In genomic region chr15:57329582-57330367, GRCh38 we compare ENCODE assay signal across 19 cellular contexts. TPM values are rescaled to one million over a fixed set of nuclear protein-coding genes. Genes with fewer than 3 reads are reported as not detected.
A peak's percentile ranks its signal among the peaks of the same experiment; 100 is the strongest.
DNase-seq lines count a peak whose midpoint lies in the region; ATAC-seq and TF ChIP-seq lines count a peak whose summit lies in the region.
"Had no signal": no experiment of that assay in that cellular context is flagged by ENCODE, and none has a peak within 500 bp of the region (broad histone marks: within the 10 kb centered on the region; RNA-seq: fewer than 3 reads in every experiment).

No MANE protein-coding gene starts in this region.

- intact Hi-C loops in psoas muscle (cut with DNase I): no loop called here

- peak; percentile 61 for DNase-seq in HT1080 (ENCODE audit: low read depth)
- no peak for DNase-seq in SJSA1 (ENCODE audit: low read depth in 1 of 2, low spot score in 2 of 2)
- peak; percentile 26 for DNase-seq in kidney glomerular epithelial cell (lab: John Stamatoyannopoulos, UW)
- no peak for DNase-seq in activated T-cell treated with anti-CD3 and anti-CD28 coated beads, Interleukin-2, amount 50 U/mL, for 72 hours
- DNase-seq in HuH-7.5 (ENCODE audit: low spot score): no peak
- DNase-seq in psoas muscle: no peak
- DNase-seq: activated CD4-positive, alpha-beta T cell treated with anti-CD3 and anti-CD28 coated beads for 48 hours; central memory CD4-positive, alpha-beta T cell; DMS 273 treated with DMSO at 0.1 percent for 48 hours; mammary epithelial cell; NCI-H146; NCI-H2171 treated with DMSO at 0.1 percent for 48 hours; occipital lobe; stimulated activated CD4-positive, alpha-beta T cell treated with anti-CD3 and anti-CD28 coated beads, Interleukin-15, amount 100 ng/mL, for 24 hours; SW 1271 had no signal

- H3K4me1 ChIP-seq in BLaER1 treated with 17β-estradiol and CSF1 and Interleukin-3, amounts not matched to agents 10 nM and 100 nM: peaks cover 12 to 24% (median 15%) of the 10 kb centered on the region in 10 experiments
- peaks cover 72% of the 10 kb centered on the region for H3K4me1 ChIP-seq in SJSA1 (replicated peaks)
- peaks cover 7% of the 10 kb centered on the region for H3K4me1 ChIP-seq in psoas muscle

- H3K9me3 ChIP-seq in BLaER1 treated with 17β-estradiol and CSF1 and Interleukin-3, amounts not matched to agents 10 nM and 100 nM (replicated peaks in 1 of 11): no peaks in the 10 kb centered on the region
- H3K9me3 ChIP-seq in SJSA1 (replicated peaks): no peaks in the 10 kb centered on the region
- no peaks in the 10 kb centered on the region for H3K9me3 ChIP-seq in psoas muscle
- H3K9me3 ChIP-seq: right atrium auricular region had no signal

- H3K9me3 Mint-ChIP-seq in activated T-cell treated with anti-CD3 and anti-CD28 coated beads, Interleukin-2, amount 50 U/mL, for 72 hours: no peaks in the 10 kb centered on the region
- H3K9me3 Mint-ChIP-seq: activated naive CD4-positive, alpha-beta T cell treated with anti-CD3 and anti-CD28 coated beads, Interleukin-2, amount 50 U/mL, for 24 hours had no signal

- H3K27me3 ChIP-seq in BLaER1 treated with 17β-estradiol and CSF1 and Interleukin-3, amounts not matched to agents 10 nM and 100 nM: no peaks in the 10 kb centered on the region
- H3K27me3 ChIP-seq in SJSA1 (replicated peaks) (no peaks in the 10 kb centered on the region), psoas muscle (ENCODE audit: insufficient read depth in 3 of 3, low read length in 2 of 3) (peaks cover 0 to 32% (median 4%) of the 10 kb centered on the region in 3 donors)
- H3K27me3 ChIP-seq: right atrium auricular region had no signal

- 85 to 90% (median 86%) methylated on average over 13 of the region's 13 CpGs for WGBS in psoas muscle, 3 donors

- ATAC-seq in HG03469 (IDR thresholded peaks at IDR 0.05; ENCODE audit: unreplicated experiment): no peak
- ATAC-seq in activated T-cell treated with anti-CD3 and anti-CD28 coated beads, Interleukin-2, amount 50 U/mL, for 72 hours (replicated peaks in 1 of 2): no peak
- ATAC-seq in psoas muscle: no peak

- H3K27ac Mint-ChIP-seq in activated T-cell treated with anti-CD3 and anti-CD28 coated beads, Interleukin-2, amount 50 U/mL, for 72 hours: no peak overlapping the region
- H3K27ac Mint-ChIP-seq: activated naive CD4-positive, alpha-beta T cell treated with anti-CD3 and anti-CD28 coated beads, Interleukin-2, amount 50 U/mL, for 24 hours had no signal

- H3K36me3 Mint-ChIP-seq in activated T-cell treated with anti-CD3 and anti-CD28 coated beads, Interleukin-2, amount 50 U/mL, for 72 hours (ENCODE audit: insufficient read depth in 2 of 2): no peaks in the 10 kb centered on the region
- H3K36me3 Mint-ChIP-seq: activated naive CD4-positive, alpha-beta T cell treated with anti-CD3 and anti-CD28 coated beads, Interleukin-2, amount 50 U/mL, for 24 hours had no signal

- no peak for TF ChIP-seq CTCF in psoas muscle (IDR thresholded peaks at IDR 0.05)

- peak overlapping the region; percentile 25 to 81 (median 62) for H3K4me2 ChIP-seq in BLaER1 treated with 17β-estradiol and CSF1 and Interleukin-3, amounts not matched to agents 10 nM and 100 nM

- no peak overlapping the region for H3K27ac ChIP-seq in BLaER1 treated with 17β-estradiol and CSF1 and Interleukin-3, amounts not matched to agents 10 nM and 100 nM
- H3K27ac ChIP-seq in SJSA1: peak overlapping the region; percentile 82
- H3K27ac ChIP-seq in psoas muscle: no peak overlapping the region

- no peaks in the 10 kb centered on the region for H3K4me1 Mint-ChIP-seq in activated T-cell treated with anti-CD3 and anti-CD28 coated beads, Interleukin-2, amount 50 U/mL, for 72 hours (ENCODE audit: low read depth)

- H3K36me3 ChIP-seq in BLaER1 treated with 17β-estradiol and CSF1 and Interleukin-3, amounts not matched to agents 10 nM and 100 nM: no peaks in the 10 kb centered on the region
- H3K36me3 ChIP-seq in SJSA1 (no peaks in the 10 kb centered on the region), psoas muscle (ENCODE audit: insufficient read depth in 1 of 2, low read depth in 1 of 2) (no peaks in the 10 kb centered on the region)
- H3K36me3 ChIP-seq: right atrium auricular region had no signal

- peak overlapping the region in 1 of 11 experiments; percentile 33; a peak in 1 of 22 replicates for H3K9ac ChIP-seq in BLaER1 treated with 17β-estradiol and CSF1 and Interleukin-3, amounts not matched to agents 10 nM and 100 nM

- H4K20me1 ChIP-seq in BLaER1 treated with 17β-estradiol and CSF1 and Interleukin-3, amounts not matched to agents 10 nM and 100 nM: no peaks in the 10 kb centered on the region

- no peak overlapping the region for H3K4me3 ChIP-seq in BLaER1 treated with 17β-estradiol and CSF1 and Interleukin-3, amounts not matched to agents 10 nM and 100 nM
- H3K4me3 ChIP-seq in SJSA1: no peak overlapping the region
- no peak overlapping the region for H3K4me3 ChIP-seq in psoas muscle
- H3K4me3 ChIP-seq: right atrium auricular region had no signal

- peaks cover 14% of the 10 kb centered on the region for H3K27me3 Mint-ChIP-seq in activated T-cell treated with anti-CD3 and anti-CD28 coated beads, Interleukin-2, amount 50 U/mL, for 72 hours (ENCODE audit: low read depth)

- no peak overlapping the region for H3K4me3 Mint-ChIP-seq in activated T-cell treated with anti-CD3 and anti-CD28 coated beads, Interleukin-2, amount 50 U/mL, for 72 hours
- H3K4me3 Mint-ChIP-seq: activated naive CD4-positive, alpha-beta T cell treated with anti-CD3 and anti-CD28 coated beads, Interleukin-2, amount 50 U/mL, for 24 hours had no signal

RNA-seq across cellular contexts. Expression of gene CGNL1, which starts 46.5 kb away (rescaled TPM):
- total RNA-seq in HT1080 (2014; rRNA removed; shearing (Covaris generic)): 1.5 and 2.3 TPM in 2 replicates
- 1.9 TPM in 2 replicates for polyA plus RNA-seq in HT1080 (2015; cell fraction: cytosol; rRNA removed)
- 4.4 and 4.8 TPM in 2 replicates for polyA plus RNA-seq in HT1080 (2015; cell fraction: nucleus; rRNA removed)
- 3.2 and 3.8 TPM in 2 replicates for total RNA-seq in SJSA1 (2014; rRNA removed; shearing (Covaris generic))
- not detected for total RNA-seq in activated T-cell treated with anti-CD3 and anti-CD28 coated beads, Interleukin-2, amount 50 U/mL, for 72 hours
- total RNA-seq in psoas muscle: 1 to 10 TPM in 1 of 4 donors, under 1 TPM in 3; 0.37 to 2.2 (median 0.66) TPM
- under 1 TPM; 0.18 to 0.29 (median 0.20) TPM for polyA plus RNA-seq in psoas muscle

Comparison
In these comparisons a context has a peak if more than half of its experiments do, and no peak if none do; other contexts are left out.
1. DNase-seq: peak in HT1080 (single experiment) and kidney glomerular epithelial cell (single experiment); none in SJSA1 (0 of 2), activated T-cell treated with anti-CD3 and anti-CD28 coated beads, Interleukin-2, amount 50 U/mL, for 72 hours (0 of 2), HuH-7.5 (single experiment) and psoas muscle (0 of 2).